ENCODE assay signal across 8 cellular contexts in genomic region chr9:93133641-93134017, GRCh38. TPM values are rescaled to one million over a fixed set of nuclear protein-coding genes. Genes with fewer than 3 reads are reported as not detected.
DNase-seq lines count a peak whose midpoint lies in the region; ATAC-seq and TF ChIP-seq lines count a peak whose summit lies in the region.

No MANE protein-coding gene starts in this region.

- peak; percentile 29 for ATAC-seq in HG02763 (IDR thresholded peaks at IDR 0.05; ENCODE audit: unreplicated experiment)

- peaks cover 20% of the 10 kb centered on the region for H3K4me1 Mint-ChIP-seq in mesothelial cell of epicardium

- no peaks in the 10 kb centered on the region for H3K27me3 Mint-ChIP-seq in mesothelial cell of epicardium (ENCODE audit: low read depth)

- H3K27ac Mint-ChIP-seq in mesothelial cell of epicardium: peak overlapping the region; percentile 91

- DNase-seq in NCI-H2227 (lab: John Stamatoyannopoulos, UW; ENCODE audit: unreplicated experiment) (peak; percentile 53), NCI-H2227 treated with DMSO at 0.1 percent for 48 hours (lab: John Stamatoyannopoulos, UW) (no peak), NCI-H2196 (lab: John Stamatoyannopoulos, UW; ENCODE audit: unreplicated experiment) (peak; percentile 53), epidermal melanocyte (ENCODE audit: insufficient read length, low spot score) (peak; percentile 81), mesothelial cell of epicardium (ENCODE audit: low spot score in 2 of 2, unreplicated experiment in 2 of 2) (peak; percentile 53 to 79)
- DNase-seq in activated CD8-positive, alpha-beta memory T cell treated with anti-CD3 and anti-CD28 coated beads for 1 hour (ENCODE audit: extremely low read depth in 1 of 2, low read depth in 1 of 2): peak; percentile 22 to 28
- peak; percentile 51 for DNase-seq in stimulated activated naive CD4-positive, alpha-beta T cell treated with Interleukin-2 at 50 U/mL for 16 hours (lab: John Stamatoyannopoulos, UW)

- peaks cover 2% of the 10 kb centered on the region for H3K9me3 Mint-ChIP-seq in mesothelial cell of epicardium

- TF ChIP-seq CTCF in mesothelial cell of epicardium (IDR thresholded peaks at IDR 0.05; ENCODE audit: unreplicated experiment): no peak

- no peaks in the 10 kb centered on the region for H3K36me3 Mint-ChIP-seq in mesothelial cell of epicardium

- peak overlapping the region; percentile 84 for H3K4me3 Mint-ChIP-seq in mesothelial cell of epicardium

RNA-seq across cellular contexts. Expression of gene NINJ1, which starts 0.4 kb away (rescaled TPM):
- 33.7 to 35.6 TPM (median 34.7 TPM) in 3 replicates for total RNA-seq in mesothelial cell of epicardium

RNA-seq across cellular contexts. Expression of gene CARD19, which starts 37.6 kb away (rescaled TPM):
- 19.4 to 22.6 TPM (median 20.1 TPM) in 3 replicates for total RNA-seq in mesothelial cell of epicardium

RNA-seq across cellular contexts. Expression of gene WNK2, which starts 50.3 kb away (rescaled TPM):
- 57.0 to 66.0 TPM (median 57.5 TPM) in 3 replicates for total RNA-seq in mesothelial cell of epicardium
